Comparison of ENCODE assay signal across 25 cellular contexts in genomic region chr21:17903929-17904639, GRCh38.
"Had no signal": no experiment of that assay in that cellular context is flagged by ENCODE, and none has a peak within 500 bp of the region (broad histone marks: within the 10 kb centered on the region; RNA-seq: fewer than 3 reads in every experiment).

No MANE protein-coding gene starts in this region.

- H3K4me3 ChIP-seq: right lobe of liver, smooth muscle cell, stomach, suprapubic skin, transverse colon had no signal

- DNase-seq: activated CD4-positive, alpha-beta T cell treated with anti-CD3 and anti-CD28 coated beads for 1 hour; activated naive CD4-positive, alpha-beta T cell treated with Interleukin-2 at 50 U/mL for 16 hours; activated naive CD8-positive, alpha-beta T cell treated with anti-CD3 and anti-CD28 coated beads for 36 hours; activated T-cell treated with anti-CD3 and anti-CD28 coated beads, Interleukin-2, amount 50 U/mL, for 24 hours; amniotic stem cell; cerebellar nuclear complex; cortex of kidney; foreskin melanocyte; hippocampal formation; nephron progenitor cell; nucleus accumbens; posterior cingulate gyrus; right lobe of liver; stimulated activated CD4-positive, alpha-beta T cell treated with anti-CD3 and anti-CD28 coated beads, Interleukin-15, amount 100 ng/mL, for 24 hours; stomach; T-cell; transverse colon; WERI-Rb-1 had no signal

- FAIRE-seq: urothelium cell line had no signal

- H3K27me3 Mint-ChIP-seq: activated naive CD8-positive, alpha-beta T cell treated with anti-CD3 and anti-CD28 coated beads for 36 hours; activated T-cell treated with anti-CD3 and anti-CD28 coated beads, Interleukin-2, amount 50 U/mL, for 24 hours; stimulated activated memory B cell treated with anti-CD40 and anti-IgM and Interleukin-4, amounts not matched to agents 10 μg/mL and 1 μg/mL and 100 μg/mL, for 72 hours; T-cell had no signal

- H3K27ac Mint-ChIP-seq: activated naive CD8-positive, alpha-beta T cell treated with anti-CD3 and anti-CD28 coated beads for 36 hours; activated T-cell treated with anti-CD3 and anti-CD28 coated beads, Interleukin-2, amount 50 U/mL, for 24 hours; activated T-helper 2 cell treated with anti-CD3 and anti-CD28 coated beads, Interferon-gamma antibody, Interleukin-2, Interleukin-4, amounts not matched to agents 10 μg/mL and 5 μg/mL and 100 μg/mL, durations not matched to agents 14 hours and 24 hours and 36 hours; stimulated activated memory B cell treated with anti-CD40 and anti-IgM and Interleukin-4, amounts not matched to agents 10 μg/mL and 1 μg/mL and 100 μg/mL, for 72 hours; T-cell; T-helper 2 cell treated with Interferon-gamma antibody and Interleukin-4, amounts not matched to agents 5 μg/mL and 100 μg/mL, for 36 hours had no signal

- H3K9me3 ChIP-seq: right lobe of liver, stomach, suprapubic skin, transverse colon had no signal

- H3K27ac ChIP-seq: epithelial cell of prostate, right lobe of liver, stomach, suprapubic skin, transverse colon, WERI-Rb-1 had no signal

- H3K27me3 ChIP-seq: right lobe of liver, stomach, suprapubic skin, transverse colon had no signal

- H3K4me3 Mint-ChIP-seq: activated naive CD8-positive, alpha-beta T cell treated with anti-CD3 and anti-CD28 coated beads for 36 hours; activated T-cell treated with anti-CD3 and anti-CD28 coated beads, Interleukin-2, amount 50 U/mL, for 24 hours; nephron progenitor cell; stimulated activated memory B cell treated with anti-CD40 and anti-IgM and Interleukin-4, amounts not matched to agents 10 μg/mL and 1 μg/mL and 100 μg/mL, for 72 hours; T-cell; T-helper 2 cell treated with Interferon-gamma antibody and Interleukin-4, amounts not matched to agents 5 μg/mL and 100 μg/mL, for 36 hours had no signal

- H3K36me3 ChIP-seq: right lobe of liver, stomach, suprapubic skin, transverse colon, WERI-Rb-1 had no signal

- H3K4me1 ChIP-seq: right lobe of liver, transverse colon had no signal

- H3K4me2 ChIP-seq: smooth muscle cell had no signal
